ENCODE assay signal across 24 cellular contexts in the genomic region with DNA sequence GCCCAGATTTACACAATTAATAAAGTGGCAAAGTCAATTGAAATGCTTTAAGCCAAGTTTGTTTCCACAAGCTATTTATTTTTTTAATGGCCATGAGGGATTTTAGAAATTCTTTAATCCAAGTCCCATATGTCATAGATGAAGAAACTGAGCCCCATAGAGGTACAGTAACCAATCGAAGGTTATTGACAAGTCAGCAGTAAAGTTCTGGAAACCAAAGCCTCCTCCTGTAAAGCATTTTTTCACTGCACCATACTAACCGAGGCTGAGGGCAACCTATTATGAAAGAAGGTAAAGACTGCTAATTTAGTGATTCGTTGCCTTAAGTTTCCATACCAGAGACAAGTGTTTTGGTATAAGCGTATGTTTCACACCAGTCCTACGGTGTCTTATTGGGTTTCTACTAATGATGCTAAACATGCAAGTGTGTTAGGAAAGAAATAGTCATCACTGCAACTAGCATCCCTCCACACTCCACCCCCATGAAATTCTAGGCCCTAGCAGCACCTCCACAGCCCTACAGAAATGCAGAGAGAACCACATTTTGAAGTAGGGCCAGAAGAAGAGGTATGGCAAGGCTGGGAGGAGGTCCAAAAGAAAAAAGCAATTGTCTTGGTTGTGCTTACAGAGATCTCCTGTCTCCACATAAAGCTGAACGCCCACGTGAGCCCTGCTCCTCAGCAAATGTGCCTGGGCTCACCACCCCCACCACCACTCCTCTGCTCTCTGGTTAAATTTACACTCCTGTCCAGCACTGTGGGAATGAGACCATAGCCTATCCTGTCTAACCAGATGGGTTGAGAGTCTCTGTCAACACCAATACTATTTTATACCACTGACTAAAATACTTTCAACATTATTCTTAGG.
"Had no signal": no experiment of that assay in that cellular context is flagged by ENCODE, and none has a peak within 500 bp of the region (broad histone marks: within the 10 kb centered on the region; RNA-seq: fewer than 3 reads in every experiment).

No MANE protein-coding gene starts in this region.

- H3K27me3 ChIP-seq: adrenal gland, breast epithelium, esophagus muscularis mucosa, tibial artery had no signal

- H3K27ac ChIP-seq: adrenal gland, breast epithelium, esophagus muscularis mucosa, parathyroid adenoma, tibial artery, VCaP had no signal

- H3K4me3 Mint-ChIP-seq: activated naive CD4-positive, alpha-beta T cell treated with anti-CD3 and anti-CD28 coated beads, Interleukin-2, amount 50 U/mL, for 24 hours; central memory CD8-positive, alpha-beta T cell; mesothelial cell of epicardium; nephron had no signal

- H3K27ac Mint-ChIP-seq: activated naive CD4-positive, alpha-beta T cell treated with anti-CD3 and anti-CD28 coated beads, Interleukin-2, amount 50 U/mL, for 24 hours; mesothelial cell of epicardium; nephron had no signal

- ATAC-seq: activated CD4-positive, CD25-positive, alpha-beta regulatory T cell treated with anti-CD3 and anti-CD28 coated beads, Interleukin-2, amount 50 U/mL, for 24 hours; left ventricle myocardium superior; sciatic nerve had no signal

- H3K4me2 ChIP-seq: SK-N-SH had no signal

- H3K36me3 ChIP-seq: adrenal gland, breast epithelium, esophagus muscularis mucosa, tibial artery had no signal

- H3K36me3 Mint-ChIP-seq: activated naive CD4-positive, alpha-beta T cell treated with anti-CD3 and anti-CD28 coated beads, Interleukin-2, amount 50 U/mL, for 24 hours; mesothelial cell of epicardium had no signal

- FAIRE-seq: colon, frontal cortex, islet of Langerhans had no signal

- H3K9me3 Mint-ChIP-seq: activated naive CD4-positive, alpha-beta T cell treated with anti-CD3 and anti-CD28 coated beads, Interleukin-2, amount 50 U/mL, for 24 hours; central memory CD8-positive, alpha-beta T cell; mesothelial cell of epicardium; nephron had no signal

- H3K4me1 Mint-ChIP-seq: activated naive CD4-positive, alpha-beta T cell treated with anti-CD3 and anti-CD28 coated beads, Interleukin-2, amount 50 U/mL, for 24 hours; central memory CD8-positive, alpha-beta T cell; mesothelial cell of epicardium; nephron had no signal

- H3K79me2 ChIP-seq: parathyroid adenoma had no signal

- H3K9ac ChIP-seq: parathyroid adenoma, SK-N-SH had no signal

- H2AFZ ChIP-seq: parathyroid adenoma had no signal

- H3K4me3 ChIP-seq: adrenal gland, breast epithelium, esophagus muscularis mucosa, tibial artery had no signal

- H3K9me3 ChIP-seq: adrenal gland, breast epithelium, esophagus muscularis mucosa, SK-N-SH, tibial artery had no signal

- H3K27me3 Mint-ChIP-seq: central memory CD8-positive, alpha-beta T cell had no signal

- DNase-seq: activated gamma-delta T cell; adrenal gland; hippocampal formation; left ventricle myocardium superior; mammary epithelial cell; SK-N-SH; stimulated activated CD4-positive, alpha-beta T cell treated with anti-CD3 and anti-CD28 coated beads, Interleukin-2, amount 100 ng/mL, for 48 hours; stimulated activated CD8-positive, alpha-beta memory T cell treated with anti-CD3 and anti-CD28 coated beads, Interleukin-4, amount 100 ng/mL, for 48 hours; stimulated activated naive CD4-positive, alpha-beta T cell; substantia nigra; tibial artery had no signal

- H3K4me1 ChIP-seq: adrenal gland, breast epithelium, esophagus muscularis mucosa had no signal
